In genomic region chr19:6674868-6675305, GRCh38 we compare ENCODE assay signal across 8 cellular contexts. TPM values are rescaled to one million over a fixed set of nuclear protein-coding genes. Genes with fewer than 3 reads are reported as not detected.
A peak's percentile ranks its signal among the peaks of the same experiment; 100 is the strongest.
DNase-seq lines count a peak whose midpoint lies in the region; ATAC-seq and TF ChIP-seq lines count a peak whose summit lies in the region.

No MANE protein-coding gene starts in this region.

- ATAC-seq in GM18502 (IDR thresholded peaks at IDR 0.05; ENCODE audit: poor library complexity, unreplicated experiment) (peak; percentile 67), HG03196 (IDR thresholded peaks at IDR 0.05; ENCODE audit: unreplicated experiment) (peak; percentile 53), T-cell (replicated peaks in 1 of 4) (peak; percentile 76 to 83 (median 79)), GM19455 (IDR thresholded peaks at IDR 0.05; ENCODE audit: unreplicated experiment) (no peak)

- H3K9me3 Mint-ChIP-seq in T-cell (no peaks in the 10 kb centered on the region), type B pancreatic cell (peaks cover 9% of the 10 kb centered on the region)
- peaks cover 16% of the 10 kb centered on the region for H3K9me3 Mint-ChIP-seq in activated naive CD8-positive, alpha-beta T cell treated with anti-CD3 and anti-CD28 coated beads for 36 hours

- H3K36me3 Mint-ChIP-seq in T-cell (no peaks in the 10 kb centered on the region), type B pancreatic cell (no peaks in the 10 kb centered on the region)
- H3K36me3 Mint-ChIP-seq in activated naive CD8-positive, alpha-beta T cell treated with anti-CD3 and anti-CD28 coated beads for 36 hours: peaks cover 16% of the 10 kb centered on the region

- H3K27me3 Mint-ChIP-seq in T-cell (no peaks in the 10 kb centered on the region), type B pancreatic cell (peaks cover 13% of the 10 kb centered on the region)
- H3K27me3 Mint-ChIP-seq in activated naive CD8-positive, alpha-beta T cell treated with anti-CD3 and anti-CD28 coated beads for 36 hours: peaks cover 4% of the 10 kb centered on the region

- CTCF ChIA-PET in T-cell (lab: Charles Lee): no interaction called here

- no peak for TF ChIP-seq CTCF in type B pancreatic cell (conservative IDR thresholded peaks at IDR 0.05)

- POLR2A ChIA-PET in T-cell (lab: Charles Lee): no interaction called here

- DNase-seq in T-cell (peak; percentile 56 to 80 (median 74)), iPS-NIHi7 (ENCODE audit: extremely low spot score) (peak; percentile 71), type B pancreatic cell (ENCODE audit: extremely low spot score, unreplicated experiment) (no peak)
- peak; percentile 93 for DNase-seq in activated naive CD8-positive, alpha-beta T cell treated with anti-CD3 and anti-CD28 coated beads for 36 hours
- DNase-seq in stimulated activated CD4-positive, alpha-beta T cell treated with anti-CD3 and anti-CD28 coated beads, TNF-alpha, amount 100 ng/mL, for 4 hours (ENCODE audit: low read depth in 3 of 3): peak; percentile 72 to 90 (median 88)

- H3K4me3 Mint-ChIP-seq in T-cell (peak overlapping the region; percentile 63 to 73 (median 66)), type B pancreatic cell (no peak overlapping the region)
- H3K4me3 Mint-ChIP-seq in activated naive CD8-positive, alpha-beta T cell treated with anti-CD3 and anti-CD28 coated beads for 36 hours: peak overlapping the region; percentile 75

- H3K27ac Mint-ChIP-seq in T-cell (peak overlapping the region; percentile 71 to 88), type B pancreatic cell (no peak overlapping the region)
- peak overlapping the region; percentile 92 for H3K27ac Mint-ChIP-seq in activated naive CD8-positive, alpha-beta T cell treated with anti-CD3 and anti-CD28 coated beads for 36 hours

- H3K4me1 Mint-ChIP-seq in T-cell (peaks cover 54 to 62% (median 55%) of the 10 kb centered on the region in 3 donors), type B pancreatic cell (ENCODE audit: unreplicated experiment) (no peaks in the 10 kb centered on the region)
- H3K4me1 Mint-ChIP-seq in activated naive CD8-positive, alpha-beta T cell treated with anti-CD3 and anti-CD28 coated beads for 36 hours: peaks cover 68% of the 10 kb centered on the region

RNA-seq across cellular contexts. Expression of gene TNFSF14, which starts 4.9 kb away (rescaled TPM):
- total RNA-seq in T-cell: 10 to 100 TPM in 3 of 5 donors, 1 to 10 TPM in 2; 1.9 to 22.6 (median 12.7) TPM
- 10 to 100 TPM; 68.0 to 72.8 TPM for total RNA-seq in activated naive CD8-positive, alpha-beta T cell treated with anti-CD3 and anti-CD28 coated beads for 36 hours
- not detected in 2 replicates for total RNA-seq in type B pancreatic cell (ENCODE audit: low replicate concordance)

RNA-seq across cellular contexts. Expression of gene C3, which starts 45.6 kb away (rescaled TPM):
- total RNA-seq in T-cell (10 to 100 TPM in 1 of 5 donors, 1 to 10 TPM in 3, not detected in 1; 1.1 to 10.6 (median 7.6) TPM), type B pancreatic cell (ENCODE audit: low replicate concordance) (8.2 and 14.2 TPM in 2 replicates)
- under 1 TPM; 0.22 to 0.64 TPM for total RNA-seq in activated naive CD8-positive, alpha-beta T cell treated with anti-CD3 and anti-CD28 coated beads for 36 hours
